In genomic region chr3:152426393-152426792, GRCh38 we compare ENCODE assay signal across 14 cellular contexts.
A peak's percentile ranks its signal among the peaks of the same experiment; 100 is the strongest.
DNase-seq lines count a peak whose midpoint lies in the region; ATAC-seq and TF ChIP-seq lines count a peak whose summit lies in the region.
"Had no signal": no experiment of that assay in that cellular context is flagged by ENCODE, and none has a peak within 500 bp of the region (broad histone marks: within the 10 kb centered on the region; RNA-seq: fewer than 3 reads in every experiment).

No MANE protein-coding gene starts in this region.

- H3K27ac ChIP-seq in cardiac muscle cell (peak overlapping the region; percentile 81), ascending aorta (peak overlapping the region; percentile 43 to 67), uterus (peak overlapping the region; percentile 30 to 41), upper lobe of right lung (no peak overlapping the region)
- no peak overlapping the region for H3K27ac ChIP-seq in naive thymus-derived CD4-positive, alpha-beta T cell (ENCODE audit: low read depth, low read length)

- H3K4me1 ChIP-seq in cardiac muscle cell (ENCODE audit: low read depth) (peaks cover 39% of the 10 kb centered on the region), ascending aorta (peaks cover 0 to 11% of the 10 kb centered on the region in 2 donors), uterus (no peaks in the 10 kb centered on the region), upper lobe of right lung (peaks cover 11% of the 10 kb centered on the region)
- H3K4me1 ChIP-seq in naive thymus-derived CD4-positive, alpha-beta T cell (ENCODE audit: control insufficient read depth in 2 of 2, insufficient read depth in 2 of 2, low read length in 2 of 2) = peaks cover 11 to 14% of the 10 kb centered on the region in 2 donors

- intact Hi-C loops in cardiac septum (cut with DNase I) (no loop called here), ascending aorta (cut with DNase I) (no loop called here), uterus (cut with DNase I; ENCODE audit: low total_unique reads) (no loop called here), posterior cingulate gyrus (cut with DNase I) (no loop called here), upper lobe of right lung (cut with DNase I) (no loop called here)
- intact Hi-C loops in naive thymus-derived CD4-positive, alpha-beta T cell (cut with micrococcal nuclease) = loop anchor here in 1 of 2 donors (2.0 kb wide), 1 partner anchor 14 kb away; no protein-coding TSS in a partner anchor

- peaks cover 17 to 77% (median 65%) of the 10 kb centered on the region in 5 donors for H3K36me3 Mint-ChIP-seq in naive thymus-derived CD4-positive, alpha-beta T cell

- POLR2A ChIA-PET in naive thymus-derived CD4-positive, alpha-beta T cell (lab: Charles Lee) = interaction anchor here (0.6 to 1.3 kb wide), 2 partner anchors 18 to 306 kb away, joined by 3 to 4 read pairs; no protein-coding TSS in a partner anchor

- CTCF ChIA-PET in naive thymus-derived CD4-positive, alpha-beta T cell (lab: Charles Lee) = no interaction called here

- TF ChIP-seq CTCF in cardiac muscle cell (IDR thresholded peaks at IDR 0.05; ENCODE audit: low read depth, low read length) (no peak), ascending aorta (IDR thresholded peaks at IDR 0.05) (no peak), uterus (IDR thresholded peaks at IDR 0.05) (no peak), upper lobe of right lung (IDR thresholded peaks at IDR 0.05) (no peak)

- DNase-seq in cardiac muscle cell (ENCODE audit: low read depth in 1 of 2, low spot score in 1 of 2) (no peak), cardiac septum (ENCODE audit: low spot score) (no peak), ascending aorta (ENCODE audit: low spot score in 2 of 2) (no peak), uterus (no peak), posterior cingulate gyrus (no peak), upper lobe of right lung (no peak)
- no peak for DNase-seq in naive thymus-derived CD4-positive, alpha-beta T cell
- DNase-seq: adrenal gland, COR-L47, MG63, NCI-H2227 treated with DMSO at 0.1 percent for 48 hours had no signal

- H3K27ac Mint-ChIP-seq in naive thymus-derived CD4-positive, alpha-beta T cell = peak overlapping the region in 8 of 9 donors; percentile 26 to 90 (median 82)

- peak overlapping the region in 2 of 10 donors; percentile 65 for H3K4me3 Mint-ChIP-seq in naive thymus-derived CD4-positive, alpha-beta T cell
- H3K4me3 Mint-ChIP-seq: activated T-helper 1 cell treated with anti-CD3 and anti-CD28 coated beads, Interleukin-12 subunit alpha, Interleukin-12 subunit beta, Interleukin-2, Interleukin-4 antibody, amounts not matched to agents 30 ng/mL and 10 ng/mL and 1 ng/mL, durations not matched to agents 14 hours and 24 hours and 36 hours; stimulated activated memory B cell treated with anti-CD40 and anti-IgM and Interleukin-4, amounts not matched to agents 10 μg/mL and 1 μg/mL and 100 μg/mL, for 72 hours had no signal

- peaks cover 38 to 91% (median 74%) of the 10 kb centered on the region in 7 donors for H3K4me1 Mint-ChIP-seq in naive thymus-derived CD4-positive, alpha-beta T cell

- no peak overlapping the region for H3K4me3 ChIP-seq in cardiac muscle cell
- no peak overlapping the region for H3K4me3 ChIP-seq in ascending aorta
- no peak overlapping the region for H3K4me3 ChIP-seq in naive thymus-derived CD4-positive, alpha-beta T cell (ENCODE audit: low read length)
- no peak overlapping the region for H3K4me3 ChIP-seq in uterus
- no peak overlapping the region for H3K4me3 ChIP-seq in upper lobe of right lung
- H3K4me3 ChIP-seq: adrenal gland, MG63 had no signal

- no peak for TF ChIP-seq POLR2A in uterus (IDR thresholded peaks at IDR 0.05)

- no peaks in the 10 kb centered on the region for H3K27me3 Mint-ChIP-seq in naive thymus-derived CD4-positive, alpha-beta T cell
- H3K27me3 Mint-ChIP-seq: stimulated activated memory B cell treated with anti-CD40 and anti-IgM and Interleukin-4, amounts not matched to agents 10 μg/mL and 1 μg/mL and 100 μg/mL, for 72 hours had no signal

- H3K27me3 ChIP-seq in cardiac muscle cell (no peaks in the 10 kb centered on the region), ascending aorta (no peaks in the 10 kb centered on the region), uterus (no peaks in the 10 kb centered on the region), upper lobe of right lung (no peaks in the 10 kb centered on the region)
- H3K27me3 ChIP-seq in naive thymus-derived CD4-positive, alpha-beta T cell (ENCODE audit: control insufficient read depth in 2 of 2, insufficient read depth in 2 of 2, low read length in 2 of 2) = no peaks in the 10 kb centered on the region
- H3K27me3 ChIP-seq: adrenal gland, MG63 had no signal

- peaks cover 4 to 23% (median 13%) of the 10 kb centered on the region in 11 donors for H3K9me3 Mint-ChIP-seq in naive thymus-derived CD4-positive, alpha-beta T cell

- no peaks in the 10 kb centered on the region for H3K9me3 ChIP-seq in cardiac muscle cell (ENCODE audit: low read depth)
- no peaks in the 10 kb centered on the region for H3K9me3 ChIP-seq in ascending aorta
- H3K9me3 ChIP-seq in naive thymus-derived CD4-positive, alpha-beta T cell (ENCODE audit: control insufficient read depth in 2 of 3, low read length in 3 of 3) = no peaks in the 10 kb centered on the region
- no peaks in the 10 kb centered on the region for H3K9me3 ChIP-seq in uterus
- H3K9me3 ChIP-seq in upper lobe of right lung = no peaks in the 10 kb centered on the region
- H3K9me3 ChIP-seq: adrenal gland, MG63 had no signal

- no peak for ATAC-seq in naive thymus-derived CD4-positive, alpha-beta T cell
- ATAC-seq in GM21576 (IDR thresholded peaks at IDR 0.05; ENCODE audit: unreplicated experiment) (no peak), upper lobe of right lung (no peak)
- ATAC-seq: stimulated activated memory B cell treated with anti-CD40 and anti-IgM and Interleukin-4, amounts not matched to agents 10 μg/mL and 1 μg/mL and 100 μg/mL, for 72 hours had no signal

- H3K36me3 ChIP-seq in cardiac muscle cell (no peaks in the 10 kb centered on the region), ascending aorta (peaks cover 1 to 22% of the 10 kb centered on the region in 2 donors), uterus (no peaks in the 10 kb centered on the region), upper lobe of right lung (peaks cover 3% of the 10 kb centered on the region)
- H3K36me3 ChIP-seq in naive thymus-derived CD4-positive, alpha-beta T cell (ENCODE audit: control insufficient read depth in 2 of 3, insufficient read depth in 3 of 3, low read length in 3 of 3) = peaks cover 6 to 27% (median 10%) of the 10 kb centered on the region in 3 experiments
- H3K36me3 ChIP-seq: adrenal gland had no signal

Comparison
In these comparisons a context has a peak if more than half of its experiments do, and no peak if none do; other contexts are left out.
1. H3K27ac ChIP-seq: peak in cardiac muscle cell (single experiment), ascending aorta (2 of 2) and uterus (2 of 2); none in naive thymus-derived CD4-positive, alpha-beta T cell (single experiment) and upper lobe of right lung (single experiment).